In genomic region chr9:126612329-126612812, GRCh38 we compare ENCODE assay signal across 8 cellular contexts. TPM values are rescaled to one million over a fixed set of nuclear protein-coding genes. Genes with fewer than 3 reads are reported as not detected.
A peak's percentile ranks its signal among the peaks of the same experiment; 100 is the strongest.
DNase-seq lines count a peak whose midpoint lies in the region; TF ChIP-seq lines count a peak whose summit lies in the region.

No MANE protein-coding gene starts in this region.

- WGBS in neuronal stem cell (ENCODE audit: extremely low coverage in 2 of 2, insufficient read length in 2 of 2, insufficient replicate concordance in 1 of 2), 2 donors, result no CpG with 5 or more reads among the region's 54 CpGs

- no peak overlapping the region for H4K91ac ChIP-seq in neuronal stem cell (ENCODE audit: low read depth, low read length, poor library complexity)

- H3K4me2 ChIP-seq in neuronal stem cell (ENCODE audit: insufficient read depth, low read length, poor library complexity, severe bottlenecking), result peak overlapping the region; percentile 73

- H3K4ac ChIP-seq in neuronal stem cell (ENCODE audit: low read length), result no peak overlapping the region

- no peak for TF ChIP-seq RAD21 in Ishikawa (IDR thresholded peaks at IDR 0.05; ENCODE audit: low read depth)

- peak overlapping the region; percentile 94 for H2BK12ac ChIP-seq in neuronal stem cell (ENCODE audit: low read length)

- no peaks in the 10 kb centered on the region for H3K36me3 ChIP-seq in neuronal stem cell (replicated peaks in 1 of 2; ENCODE audit: control insufficient read depth in 2 of 2, insufficient read depth in 2 of 2, low read length in 2 of 2)

- H2BK5ac ChIP-seq in neuronal stem cell (ENCODE audit: low read length), result no peak overlapping the region

- H3K27me3 ChIP-seq in dorsolateral prefrontal cortex, result peaks cover 10 to 79% (median 68%) of the 10 kb centered on the region in 45 donors
- H3K27me3 ChIP-seq in neuronal stem cell (ENCODE audit: control insufficient read depth in 3 of 3, insufficient read depth in 3 of 3, low read depth in 1 of 3, low read length in 3 of 3), result peaks cover 63 to 95% (median 93%) of the 10 kb centered on the region in 3 experiments

- H3K23ac ChIP-seq in neuronal stem cell (ENCODE audit: low read depth, low read length, poor library complexity), result peak overlapping the region; percentile 44

- TF ChIP-seq EP300 in Ishikawa (IDR thresholded peaks at IDR 0.05; ENCODE audit: borderline replicate concordance), result no peak

- peak overlapping the region in 36 of 59 donors; percentile 7 to 54 (median 32) for H3K4me3 ChIP-seq in dorsolateral prefrontal cortex
- peak overlapping the region in 1 of 2 donors; percentile 61 for H3K4me3 ChIP-seq in neuronal stem cell (ENCODE audit: low read length in 2 of 2)

- peak overlapping the region; percentile 85 for H2AFZ ChIP-seq in neuronal stem cell (ENCODE audit: low read length)

- peak overlapping the region; percentile 99 for H2BK15ac ChIP-seq in neuronal stem cell (ENCODE audit: low read length)

- H3K4me1 ChIP-seq in neuronal stem cell (ENCODE audit: control insufficient read depth in 2 of 2, insufficient read depth in 1 of 2, low read depth in 1 of 2, low read length in 2 of 2), result peaks cover 5 to 19% of the 10 kb centered on the region in 2 donors

- peak overlapping the region; percentile 44 for H3K9ac ChIP-seq in neuronal stem cell (ENCODE audit: low read depth, low read length, poor library complexity)

- no peak overlapping the region for H3K27ac ChIP-seq in dorsolateral prefrontal cortex
- no peak overlapping the region for H3K27ac ChIP-seq in neuronal stem cell (replicated peaks; ENCODE audit: low read length)

- DNase-seq in COLO668 (lab: John Stamatoyannopoulos, UW; ENCODE audit: unreplicated experiment) (peak; percentile 12), dorsolateral prefrontal cortex (no peak), neuronal stem cell (ENCODE audit: low spot score) (no peak), LoVo (ENCODE audit: low spot score) (no peak), SIG-M5 (lab: John Stamatoyannopoulos, UW) (no peak), AG08395 (ENCODE audit: low spot score) (no peak)
- no peak for DNase-seq in stimulated activated naive CD4-positive, alpha-beta T cell (lab: John Stamatoyannopoulos, UW)

- H4K8ac ChIP-seq in neuronal stem cell (ENCODE audit: low read depth, low read length), result no peak overlapping the region

- H3K18ac ChIP-seq in neuronal stem cell (ENCODE audit: low read length), result peak overlapping the region; percentile 94

- H2BK120ac ChIP-seq in neuronal stem cell (ENCODE audit: low read depth, low read length), result no peak overlapping the region

- intact Hi-C loops in dorsolateral prefrontal cortex (cut with DNase I), result no loop called here

- peaks cover 0 to 5% of the 10 kb centered on the region in 2 donors for H3K9me3 ChIP-seq in neuronal stem cell (replicated peaks in 1 of 2; ENCODE audit: control insufficient read depth in 2 of 2, insufficient read depth in 1 of 2, low read depth in 1 of 2, low read length in 2 of 2)

- no peaks in the 10 kb centered on the region for H3K79me1 ChIP-seq in neuronal stem cell (ENCODE audit: low read depth, low read length)

- no peak for TF ChIP-seq CTCF in dorsolateral prefrontal cortex (IDR thresholded peaks at IDR 0.05 in 54 of 56, conservative IDR thresholded peaks at IDR 0.05 in 2 of 56; ENCODE audit: low read depth in 1 of 56, partially characterized antibody in 56 of 56)

- H2AK5ac ChIP-seq in neuronal stem cell (ENCODE audit: low read depth, low read length), result peak overlapping the region; percentile 94

- H3K14ac ChIP-seq in neuronal stem cell (ENCODE audit: low read length), result peak overlapping the region; percentile 47

TF ChIP-seq in Ishikawa, 13 proteins besides CTCF, POLR2A, EP300 and RAD21:
- TF ChIP-seq TAF1 (IDR thresholded peaks at IDR 0.05; ENCODE audit: low read depth), result no peak
- peak; percentile 82 for TF ChIP-seq EGR1 (IDR thresholded peaks at IDR 0.05)

RNA-seq across cellular contexts. Expression of gene LMX1B, which starts 1.4 kb away (rescaled TPM):
- under 1 TPM in 12 of 120 experiments, not detected in 108; 0.06 to 0.70 (median 0.18) TPM for total RNA-seq in dorsolateral prefrontal cortex
- polyA plus RNA-seq in neuronal stem cell (2013, experiment 1 of 2), result 0.22 TPM
- 0.18 TPM for polyA plus RNA-seq in neuronal stem cell (2013, experiment 2 of 2)
